In the genomic region with DNA sequence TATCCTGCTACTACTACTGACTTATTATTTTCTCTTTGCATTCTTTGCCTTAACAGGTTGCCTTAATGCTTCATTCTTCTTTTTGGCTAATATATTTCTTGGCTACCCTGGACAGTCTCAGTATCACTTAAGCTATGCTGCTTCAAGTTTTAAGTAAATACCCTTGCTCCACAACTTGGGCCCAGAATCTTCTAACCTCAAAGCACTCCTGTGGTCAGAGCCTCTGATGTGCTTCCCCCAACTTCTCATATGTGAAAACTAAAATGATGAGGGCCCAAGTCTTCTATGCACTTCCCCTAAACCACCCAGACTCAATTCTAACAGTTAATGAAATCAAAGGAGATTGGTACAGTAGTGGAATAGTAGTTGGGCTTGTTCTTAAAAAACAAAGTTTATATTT, we compare ENCODE assay signal across 28 cellular contexts.
"Had no signal": no experiment of that assay in that cellular context is flagged by ENCODE, and none has a peak within 500 bp of the region (broad histone marks: within the 10 kb centered on the region; RNA-seq: fewer than 3 reads in every experiment).

No MANE protein-coding gene starts in this region.

- H3K9me3 Mint-ChIP-seq: activated CD4-positive, alpha-beta memory T cell treated with anti-CD3 and anti-CD28 coated beads for 36 hours; activated CD4-positive, alpha-beta T cell treated with anti-CD3 and anti-CD28 coated beads, Interleukin-2, amount 10 ng/mL, durations not matched to agents 24 days and 14 days; activated naive CD4-positive, alpha-beta T cell treated with anti-CD3 and anti-CD28 coated beads, Interleukin-2, amount 10 ng/mL, durations not matched to agents 7 days and 5 days; activated T-helper 1 cell treated with anti-CD3 and anti-CD28 coated beads, Interleukin-12 subunit alpha, Interleukin-12 subunit beta, Interleukin-2, Interleukin-4 antibody, amounts not matched to agents 30 ng/mL and 10 ng/mL and 1 ng/mL, durations not matched to agents 14 hours and 24 hours and 36 hours; activated T-helper 2 cell treated with anti-CD3 and anti-CD28 coated beads, Interferon-gamma antibody, Interleukin-2, Interleukin-4, amounts not matched to agents 10 μg/mL and 5 μg/mL and 100 μg/mL, durations not matched to agents 14 hours and 24 hours and 36 hours had no signal

- H3K4me3 Mint-ChIP-seq: activated CD4-positive, alpha-beta memory T cell treated with anti-CD3 and anti-CD28 coated beads for 36 hours; activated CD4-positive, alpha-beta T cell treated with anti-CD3 and anti-CD28 coated beads for 36 hours; activated CD4-positive, alpha-beta T cell treated with anti-CD3 and anti-CD28 coated beads, Interleukin-2, amount 10 ng/mL, durations not matched to agents 24 days and 14 days; activated CD8-positive, alpha-beta memory T cell treated with anti-CD3 and anti-CD28 coated beads, Interleukin-2, amount 10 ng/mL, durations not matched to agents 7 days and 5 days; activated CD8-positive, alpha-beta T cell treated with anti-CD3 and anti-CD28 coated beads, Interleukin-2, amount 10 ng/mL, durations not matched to agents 7 days and 5 days; activated naive CD4-positive, alpha-beta T cell treated with anti-CD3 and anti-CD28 coated beads, Interleukin-2, amount 10 ng/mL, durations not matched to agents 7 days and 5 days; activated T-helper 1 cell treated with anti-CD3 and anti-CD28 coated beads, Interleukin-12 subunit alpha, Interleukin-12 subunit beta, Interleukin-2, Interleukin-4 antibody, amounts not matched to agents 30 ng/mL and 10 ng/mL and 1 ng/mL, durations not matched to agents 14 hours and 24 hours and 36 hours; central memory CD8-positive, alpha-beta T cell; dendritic cell treated with granulocyte-macrophage colony-stimulating factor and Interleukin-4, amounts not matched to agents 40 ng/mL and 50 ng/mL, for 4 days; endodermal cell had no signal

- H3K36me3 Mint-ChIP-seq: activated CD4-positive, alpha-beta memory T cell treated with anti-CD3 and anti-CD28 coated beads for 36 hours; activated CD8-positive, alpha-beta memory T cell treated with anti-CD3 and anti-CD28 coated beads, Interleukin-2, amount 10 ng/mL, durations not matched to agents 7 days and 5 days; activated naive CD4-positive, alpha-beta T cell treated with anti-CD3 and anti-CD28 coated beads, Interleukin-2, amount 10 ng/mL, durations not matched to agents 7 days and 5 days; activated naive CD4-positive, alpha-beta T cell treated with anti-CD3 and anti-CD28 coated beads, Interleukin-2, amount 50 U/mL, for 72 hours had no signal

- H3K4me3 ChIP-seq: coronary artery, dorsolateral prefrontal cortex had no signal

- H3K36me3 ChIP-seq: brain microvascular endothelial cell had no signal

- H3K27ac Mint-ChIP-seq: activated CD4-positive, alpha-beta memory T cell treated with anti-CD3 and anti-CD28 coated beads for 36 hours; activated CD4-positive, alpha-beta T cell treated with anti-CD3 and anti-CD28 coated beads for 36 hours; activated CD4-positive, alpha-beta T cell treated with anti-CD3 and anti-CD28 coated beads, Interleukin-2, amount 10 ng/mL, durations not matched to agents 24 days and 14 days; activated CD8-positive, alpha-beta memory T cell treated with anti-CD3 and anti-CD28 coated beads, Interleukin-2, amount 10 ng/mL, durations not matched to agents 7 days and 5 days; activated CD8-positive, alpha-beta T cell treated with anti-CD3 and anti-CD28 coated beads, Interleukin-2, amount 10 ng/mL, durations not matched to agents 7 days and 5 days; activated naive CD4-positive, alpha-beta T cell treated with anti-CD3 and anti-CD28 coated beads, Interleukin-2, amount 10 ng/mL, durations not matched to agents 7 days and 5 days; activated naive CD4-positive, alpha-beta T cell treated with anti-CD3 and anti-CD28 coated beads, Interleukin-2, amount 50 U/mL, for 72 hours; activated T-helper 1 cell treated with anti-CD3 and anti-CD28 coated beads, Interleukin-12 subunit alpha, Interleukin-12 subunit beta, Interleukin-2, Interleukin-4 antibody, amounts not matched to agents 30 ng/mL and 10 ng/mL and 1 ng/mL, durations not matched to agents 14 hours and 24 hours and 36 hours; activated T-helper 2 cell treated with anti-CD3 and anti-CD28 coated beads, Interferon-gamma antibody, Interleukin-2, Interleukin-4, amounts not matched to agents 10 μg/mL and 5 μg/mL and 100 μg/mL, durations not matched to agents 14 hours and 24 hours and 36 hours; dendritic cell treated with granulocyte-macrophage colony-stimulating factor and Interleukin-4, amounts not matched to agents 40 ng/mL and 50 ng/mL, for 4 days; endodermal cell had no signal

- H3K27ac ChIP-seq: brain microvascular endothelial cell, coronary artery, dorsolateral prefrontal cortex had no signal

- DNase-seq: activated CD4-positive, alpha-beta memory T cell treated with anti-CD3 and anti-CD28 coated beads for 36 hours; activated CD4-positive, alpha-beta T cell treated with anti-CD3 and anti-CD28 coated beads for 36 hours; activated CD4-positive, alpha-beta T cell treated with anti-CD3 and anti-CD28 coated beads, Interleukin-2, amount 10 ng/mL, durations not matched to agents 24 days and 14 days; activated CD4-positive, CD25-positive, alpha-beta regulatory T cell; activated CD4-positive, CD25-positive, alpha-beta regulatory T cell treated with anti-CD3 and anti-CD28 coated beads, Interleukin-2, amount 50 U/mL, for 72 hours; activated CD8-positive, alpha-beta memory T cell treated with anti-CD3 and anti-CD28 coated beads, Interleukin-2, amount 10 ng/mL, durations not matched to agents 7 days and 5 days; activated CD8-positive, alpha-beta memory T cell treated with anti-CD3 and anti-CD28 coated beads, Interleukin-2, amount 50 U/mL, for 4 hours; activated CD8-positive, alpha-beta T cell treated with anti-CD3 and anti-CD28 coated beads, Interleukin-2, amount 10 ng/mL, durations not matched to agents 7 days and 5 days; activated effector memory CD4-positive, alpha-beta T cell treated with anti-CD3 and anti-CD28 coated beads, Interleukin-2, amount 50 U/mL, for 16 hours; activated naive CD4-positive, alpha-beta T cell treated with anti-CD3 and anti-CD28 coated beads, Interleukin-2, amount 10 ng/mL, durations not matched to agents 7 days and 5 days; activated T-cell treated with anti-CD3 and anti-CD28 coated beads, Interleukin-2, amount 50 U/mL, for 1 hour; activated T-cell treated with anti-CD3 and anti-CD28 coated beads, Interleukin-2, amount 50 U/mL, for 48 hours; amniotic stem cell; anterior cingulate cortex; brain microvascular endothelial cell; dorsolateral prefrontal cortex; effector memory CD4-positive, alpha-beta T cell; endodermal cell; foreskin fibroblast; head of caudate nucleus; T-helper 2 cell had no signal

- H3K4me1 Mint-ChIP-seq: activated CD4-positive, alpha-beta T cell treated with anti-CD3 and anti-CD28 coated beads for 36 hours; activated CD4-positive, alpha-beta T cell treated with anti-CD3 and anti-CD28 coated beads, Interleukin-2, amount 10 ng/mL, durations not matched to agents 24 days and 14 days; activated CD8-positive, alpha-beta memory T cell treated with anti-CD3 and anti-CD28 coated beads, Interleukin-2, amount 10 ng/mL, durations not matched to agents 7 days and 5 days; activated naive CD4-positive, alpha-beta T cell treated with anti-CD3 and anti-CD28 coated beads, Interleukin-2, amount 10 ng/mL, durations not matched to agents 7 days and 5 days; central memory CD8-positive, alpha-beta T cell; endodermal cell had no signal

- H3K27me3 Mint-ChIP-seq: activated CD4-positive, alpha-beta memory T cell treated with anti-CD3 and anti-CD28 coated beads for 36 hours; activated CD4-positive, alpha-beta T cell treated with anti-CD3 and anti-CD28 coated beads, Interleukin-2, amount 10 ng/mL, durations not matched to agents 24 days and 14 days; activated CD8-positive, alpha-beta memory T cell treated with anti-CD3 and anti-CD28 coated beads, Interleukin-2, amount 10 ng/mL, durations not matched to agents 7 days and 5 days; activated naive CD4-positive, alpha-beta T cell treated with anti-CD3 and anti-CD28 coated beads, Interleukin-2, amount 10 ng/mL, durations not matched to agents 7 days and 5 days; central memory CD8-positive, alpha-beta T cell had no signal

- H3K27me3 ChIP-seq: brain microvascular endothelial cell had no signal

- ATAC-seq: activated CD4-positive, alpha-beta T cell treated with anti-CD3 and anti-CD28 coated beads for 36 hours; activated CD8-positive, alpha-beta memory T cell treated with anti-CD3 and anti-CD28 coated beads, Interleukin-2, amount 10 ng/mL, durations not matched to agents 7 days and 5 days; activated CD8-positive, alpha-beta T cell treated with anti-CD3 and anti-CD28 coated beads, Interleukin-2, amount 10 ng/mL, durations not matched to agents 7 days and 5 days; activated naive CD4-positive, alpha-beta T cell treated with anti-CD3 and anti-CD28 coated beads, Interleukin-2, amount 50 U/mL, for 72 hours; esophagus mucosa had no signal
